Comparison of ENCODE assay signal across 8 cellular contexts in genomic region chr9:94922098-94922607, GRCh38.
DNase-seq lines count a peak whose midpoint lies in the region; ATAC-seq and TF ChIP-seq lines count a peak whose summit lies in the region.

No MANE protein-coding gene starts in this region.

- 20% methylated on average over 10 of the region's 10 CpGs for WGBS in prostate gland

- H3K9me3 ChIP-seq in prostate gland, result no peaks in the 10 kb centered on the region

- peak overlapping the region; percentile 69 to 75 for H3K27ac ChIP-seq in prostate gland

- TF ChIP-seq CTCF in fibroblast of villous mesenchyme (IDR thresholded peaks at IDR 0.05; ENCODE audit: insufficient read depth, low read depth, low read length) (no peak), prostate gland (IDR thresholded peaks at IDR 0.05) (no peak)

- ATAC-seq in HG03342 (IDR thresholded peaks at IDR 0.05; ENCODE audit: unreplicated experiment), result no peak
- no peak for ATAC-seq in GM18505 (IDR thresholded peaks at IDR 0.05; ENCODE audit: unreplicated experiment)

- intact Hi-C loops in prostate gland (cut with DNase I), result loop anchor here (2.0 to 5.0 kb wide), 4 partner anchors 55 to 120 kb away; no protein-coding TSS in a partner anchor

- DNase-seq in GM03348 (ENCODE audit: low spot score), result peak; percentile 78
- DNase-seq in SK-MEL-5 (ENCODE audit: low read depth, low spot score), result peak; percentile 26
- peak; percentile 97 for DNase-seq in fibroblast of villous mesenchyme (ENCODE audit: low read depth)
- DNase-seq in prostate gland (ENCODE audit: low spot score), result peak; percentile 77
- no peak for DNase-seq in stimulated activated CD4-positive, alpha-beta T cell treated with anti-CD3 and anti-CD28 coated beads, Interleukin-4, amount 100 ng/mL, for 24 hours
- no peak for DNase-seq in COLO829 (ENCODE audit: low spot score)

- H3K4me3 ChIP-seq in fibroblast of villous mesenchyme (ENCODE audit: low read depth, low read length) (no peak overlapping the region), prostate gland (no peak overlapping the region)

- H3K4me1 ChIP-seq in prostate gland (replicated peaks), result peaks cover 3% of the 10 kb centered on the region

- no peaks in the 10 kb centered on the region for H3K27me3 ChIP-seq in prostate gland (replicated peaks; ENCODE audit: insufficient read depth)

- in situ Hi-C loops in SK-MEL-5 (cut with HindIII; ENCODE audit: low pct_unique_long_range_greater_than_20kb, low sequenced_read_pairs), result no loop called here

- TF ChIP-seq POLR2A in prostate gland (IDR thresholded peaks at IDR 0.05), result no peak
- TF ChIP-seq POLR2A in GM18505 (IDR thresholded peaks at IDR 0.05; ENCODE audit: borderline replicate concordance, extremely low read depth, insufficient read depth, insufficient read length), result no peak

- H3K36me3 ChIP-seq in prostate gland, result no peaks in the 10 kb centered on the region

Comparison
In these comparisons a context has a peak if more than half of its experiments do, and no peak if none do; other contexts are left out.
1. DNase-seq: peak in GM03348 (single experiment), SK-MEL-5 (single experiment), fibroblast of villous mesenchyme (single experiment) and prostate gland (single experiment); none in stimulated activated CD4-positive, alpha-beta T cell treated with anti-CD3 and anti-CD28 coated beads, Interleukin-4, amount 100 ng/mL, for 24 hours (single experiment) and COLO829 (single experiment).